In the genomic region with DNA sequence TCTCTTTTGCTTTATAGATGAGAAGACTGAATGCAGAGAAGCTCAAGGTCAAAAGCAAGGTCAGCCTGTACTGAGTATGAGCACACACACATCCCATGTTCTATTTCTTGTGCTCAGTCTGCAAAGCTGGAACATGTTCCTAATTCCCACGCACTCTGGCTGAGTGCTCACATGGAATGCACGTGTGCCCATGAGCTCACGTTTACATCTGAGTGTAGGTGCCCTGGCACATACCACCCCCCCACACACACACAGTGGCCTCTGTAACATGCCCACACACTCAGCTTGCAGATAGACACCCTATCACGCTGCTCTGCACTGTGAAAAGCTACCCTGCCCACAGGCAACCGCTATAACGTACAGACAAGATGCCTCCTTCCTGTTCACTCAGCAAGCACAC, we compare ENCODE assay signal across 2 cellular contexts.
TF ChIP-seq lines count a peak whose summit lies in the region.

No MANE protein-coding gene starts in this region.

TF ChIP-seq in HepG2, 621 proteins besides CTCF, POLR2A, EP300 and RAD21:
- TF ChIP-seq, protein P1, sequence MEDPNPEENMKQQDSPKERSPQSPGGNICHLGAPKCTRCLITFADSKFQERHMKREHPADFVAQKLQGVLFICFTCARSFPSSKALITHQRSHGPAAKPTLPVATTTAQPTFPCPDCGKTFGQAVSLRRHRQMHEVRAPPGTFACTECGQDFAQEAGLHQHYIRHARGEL (CRISPR knock-in tag; IDR thresholded peaks at IDR 0.05) = no peak
- TF ChIP-seq, protein P2, sequence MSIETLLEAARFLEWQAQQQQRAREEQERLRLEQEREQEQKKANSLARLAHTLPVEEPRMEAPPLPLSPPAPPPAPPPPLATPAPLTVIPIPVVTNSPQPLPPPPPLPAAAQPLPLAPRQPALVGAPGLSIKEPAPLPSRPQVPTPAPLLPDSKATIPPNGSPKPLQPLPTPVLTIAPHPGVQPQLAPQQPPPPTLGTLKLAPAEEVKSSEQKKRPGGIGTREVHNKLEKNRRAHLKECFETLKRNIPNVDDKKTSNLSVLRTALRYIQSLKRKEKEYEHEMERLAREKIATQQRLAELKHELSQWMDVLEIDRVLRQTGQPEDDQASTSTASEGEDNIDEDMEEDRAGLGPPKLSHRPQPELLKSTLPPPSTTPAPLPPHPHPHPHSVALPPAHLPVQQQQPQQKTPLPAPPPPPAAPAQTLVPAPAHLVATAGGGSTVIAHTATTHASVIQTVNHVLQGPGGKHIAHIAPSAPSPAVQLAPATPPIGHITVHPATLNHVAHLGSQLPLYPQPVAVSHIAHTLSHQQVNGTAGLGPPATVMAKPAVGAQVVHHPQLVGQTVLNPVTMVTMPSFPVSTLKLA (IDR thresholded peaks at IDR 0.05) = 0 out of 2 replicates have a peak, but pooled peaks have one; percentile 8
TF ChIP-seq in HepG2: peak in this region for 1.

TF ChIP-seq in H1, 55 proteins besides CTCF, POLR2A, EP300 and RAD21 (continued from another document):
- TF ChIP-seq MAX (IDR thresholded peaks at IDR 0.05) (no peak), ZNF274 (IDR thresholded peaks at IDR 0.05; ENCODE audit: borderline replicate concordance, extremely low read depth, low read length) (no peak), EGR1 (IDR thresholded peaks at IDR 0.05; ENCODE audit: borderline replicate concordance, low read depth, low read length) (no peak), CREB1 (IDR thresholded peaks at IDR 0.05) (no peak), GTF2F1 (IDR thresholded peaks at IDR 0.05; ENCODE audit: borderline replicate concordance, low read depth, low read length) (no peak), E2F6 (IDR thresholded peaks at IDR 0.05) (no peak), SIN3A (conservative IDR thresholded peaks at IDR 0.05 in 1 of 2, IDR thresholded peaks at IDR 0.05 in 1 of 2; ENCODE audit: low read depth in 1 of 2, low read length in 2 of 2) (no peak), BACH1 (IDR thresholded peaks at IDR 0.05; ENCODE audit: low read length) (no peak), TAF1 (IDR thresholded peaks at IDR 0.05; ENCODE audit: low read depth, low read length) (no peak), RXRA (IDR thresholded peaks at IDR 0.05; ENCODE audit: insufficient read depth, low read depth, low read length) (no peak), SP2 (IDR thresholded peaks at IDR 0.05; ENCODE audit: low read length) (no peak), YY1 (IDR thresholded peaks at IDR 0.05; ENCODE audit: low read depth, low read length) (no peak), RFX5 (IDR thresholded peaks at IDR 0.05; ENCODE audit: borderline replicate concordance, low read depth, low read length) (no peak)
- TF ChIP-seq, protein P3, sequence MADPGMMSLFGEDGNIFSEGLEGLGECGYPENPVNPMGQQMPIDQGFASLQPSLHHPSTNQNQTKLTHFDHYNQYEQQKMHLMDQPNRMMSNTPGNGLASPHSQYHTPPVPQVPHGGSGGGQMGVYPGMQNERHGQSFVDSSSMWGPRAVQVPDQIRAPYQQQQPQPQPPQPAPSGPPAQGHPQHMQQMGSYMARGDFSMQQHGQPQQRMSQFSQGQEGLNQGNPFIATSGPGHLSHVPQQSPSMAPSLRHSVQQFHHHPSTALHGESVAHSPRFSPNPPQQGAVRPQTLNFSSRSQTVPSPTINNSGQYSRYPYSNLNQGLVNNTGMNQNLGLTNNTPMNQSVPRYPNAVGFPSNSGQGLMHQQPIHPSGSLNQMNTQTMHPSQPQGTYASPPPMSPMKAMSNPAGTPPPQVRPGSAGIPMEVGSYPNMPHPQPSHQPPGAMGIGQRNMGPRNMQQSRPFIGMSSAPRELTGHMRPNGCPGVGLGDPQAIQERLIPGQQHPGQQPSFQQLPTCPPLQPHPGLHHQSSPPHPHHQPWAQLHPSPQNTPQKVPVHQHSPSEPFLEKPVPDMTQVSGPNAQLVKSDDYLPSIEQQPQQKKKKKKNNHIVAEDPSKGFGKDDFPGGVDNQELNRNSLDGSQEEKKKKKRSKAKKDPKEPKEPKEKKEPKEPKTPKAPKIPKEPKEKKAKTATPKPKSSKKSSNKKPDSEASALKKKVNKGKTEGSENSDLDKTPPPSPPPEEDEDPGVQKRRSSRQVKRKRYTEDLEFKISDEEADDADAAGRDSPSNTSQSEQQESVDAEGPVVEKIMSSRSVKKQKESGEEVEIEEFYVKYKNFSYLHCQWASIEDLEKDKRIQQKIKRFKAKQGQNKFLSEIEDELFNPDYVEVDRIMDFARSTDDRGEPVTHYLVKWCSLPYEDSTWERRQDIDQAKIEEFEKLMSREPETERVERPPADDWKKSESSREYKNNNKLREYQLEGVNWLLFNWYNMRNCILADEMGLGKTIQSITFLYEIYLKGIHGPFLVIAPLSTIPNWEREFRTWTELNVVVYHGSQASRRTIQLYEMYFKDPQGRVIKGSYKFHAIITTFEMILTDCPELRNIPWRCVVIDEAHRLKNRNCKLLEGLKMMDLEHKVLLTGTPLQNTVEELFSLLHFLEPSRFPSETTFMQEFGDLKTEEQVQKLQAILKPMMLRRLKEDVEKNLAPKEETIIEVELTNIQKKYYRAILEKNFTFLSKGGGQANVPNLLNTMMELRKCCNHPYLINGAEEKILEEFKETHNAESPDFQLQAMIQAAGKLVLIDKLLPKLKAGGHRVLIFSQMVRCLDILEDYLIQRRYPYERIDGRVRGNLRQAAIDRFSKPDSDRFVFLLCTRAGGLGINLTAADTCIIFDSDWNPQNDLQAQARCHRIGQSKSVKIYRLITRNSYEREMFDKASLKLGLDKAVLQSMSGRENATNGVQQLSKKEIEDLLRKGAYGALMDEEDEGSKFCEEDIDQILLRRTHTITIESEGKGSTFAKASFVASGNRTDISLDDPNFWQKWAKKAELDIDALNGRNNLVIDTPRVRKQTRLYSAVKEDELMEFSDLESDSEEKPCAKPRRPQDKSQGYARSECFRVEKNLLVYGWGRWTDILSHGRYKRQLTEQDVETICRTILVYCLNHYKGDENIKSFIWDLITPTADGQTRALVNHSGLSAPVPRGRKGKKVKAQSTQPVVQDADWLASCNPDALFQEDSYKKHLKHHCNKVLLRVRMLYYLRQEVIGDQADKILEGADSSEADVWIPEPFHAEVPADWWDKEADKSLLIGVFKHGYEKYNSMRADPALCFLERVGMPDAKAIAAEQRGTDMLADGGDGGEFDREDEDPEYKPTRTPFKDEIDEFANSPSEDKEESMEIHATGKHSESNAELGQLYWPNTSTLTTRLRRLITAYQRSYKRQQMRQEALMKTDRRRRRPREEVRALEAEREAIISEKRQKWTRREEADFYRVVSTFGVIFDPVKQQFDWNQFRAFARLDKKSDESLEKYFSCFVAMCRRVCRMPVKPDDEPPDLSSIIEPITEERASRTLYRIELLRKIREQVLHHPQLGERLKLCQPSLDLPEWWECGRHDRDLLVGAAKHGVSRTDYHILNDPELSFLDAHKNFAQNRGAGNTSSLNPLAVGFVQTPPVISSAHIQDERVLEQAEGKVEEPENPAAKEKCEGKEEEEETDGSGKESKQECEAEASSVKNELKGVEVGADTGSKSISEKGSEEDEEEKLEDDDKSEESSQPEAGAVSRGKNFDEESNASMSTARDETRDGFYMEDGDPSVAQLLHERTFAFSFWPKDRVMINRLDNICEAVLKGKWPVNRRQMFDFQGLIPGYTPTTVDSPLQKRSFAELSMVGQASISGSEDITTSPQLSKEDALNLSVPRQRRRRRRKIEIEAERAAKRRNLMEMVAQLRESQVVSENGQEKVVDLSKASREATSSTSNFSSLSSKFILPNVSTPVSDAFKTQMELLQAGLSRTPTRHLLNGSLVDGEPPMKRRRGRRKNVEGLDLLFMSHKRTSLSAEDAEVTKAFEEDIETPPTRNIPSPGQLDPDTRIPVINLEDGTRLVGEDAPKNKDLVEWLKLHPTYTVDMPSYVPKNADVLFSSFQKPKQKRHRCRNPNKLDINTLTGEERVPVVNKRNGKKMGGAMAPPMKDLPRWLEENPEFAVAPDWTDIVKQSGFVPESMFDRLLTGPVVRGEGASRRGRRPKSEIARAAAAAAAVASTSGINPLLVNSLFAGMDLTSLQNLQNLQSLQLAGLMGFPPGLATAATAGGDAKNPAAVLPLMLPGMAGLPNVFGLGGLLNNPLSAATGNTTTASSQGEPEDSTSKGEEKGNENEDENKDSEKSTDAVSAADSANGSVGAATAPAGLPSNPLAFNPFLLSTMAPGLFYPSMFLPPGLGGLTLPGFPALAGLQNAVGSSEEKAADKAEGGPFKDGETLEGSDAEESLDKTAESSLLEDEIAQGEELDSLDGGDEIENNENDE (IDR thresholded peaks at IDR 0.05; ENCODE audit: insufficient replicate concordance, low read length) = no peak
